8 cellular contexts compared by ENCODE assay signal in the genomic region with DNA sequence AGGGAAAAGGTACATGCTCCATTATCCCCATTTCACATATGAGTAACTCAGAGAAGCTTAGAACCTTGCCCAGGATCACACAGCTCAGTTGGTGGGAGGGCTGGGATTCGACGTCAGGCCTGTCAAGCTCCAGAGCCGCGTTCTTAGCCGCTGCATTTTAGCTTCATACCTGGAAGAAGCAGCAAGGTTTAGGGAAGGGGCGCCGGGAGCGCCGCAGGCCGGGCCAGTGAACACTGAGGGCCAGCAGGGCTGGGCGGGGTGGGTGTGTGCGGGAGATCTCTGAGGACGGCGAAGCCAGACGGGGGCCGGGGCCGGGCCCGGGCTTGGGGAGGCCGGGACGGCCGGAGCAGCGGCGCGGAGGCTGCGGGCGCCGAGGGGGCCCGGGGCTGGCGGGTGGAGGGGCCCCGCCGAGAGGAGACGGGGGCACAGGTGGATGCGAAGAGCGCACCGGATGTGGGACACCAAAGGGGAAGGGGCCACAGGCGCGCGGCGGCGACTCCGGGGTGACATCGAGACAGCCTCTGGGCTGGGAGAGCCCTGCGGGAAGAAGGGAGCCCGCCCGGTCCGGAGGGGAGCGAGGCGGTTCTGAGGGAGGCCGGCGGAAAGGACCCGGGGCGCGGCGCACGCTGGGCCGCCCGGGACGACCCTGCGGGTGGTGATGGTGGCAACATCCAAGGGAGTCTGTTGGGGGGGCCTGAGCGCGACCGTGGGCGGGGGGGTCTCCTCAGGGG. TPM values are rescaled to one million over a fixed set of nuclear protein-coding genes. Genes with fewer than 3 reads are reported as not detected.
DNase-seq lines count a peak whose midpoint lies in the region; ATAC-seq and TF ChIP-seq lines count a peak whose summit lies in the region.

No MANE protein-coding gene starts in this region.

- peak; percentile 11 for ATAC-seq in GM18873 (IDR thresholded peaks at IDR 0.05; ENCODE audit: low FRiP score, unreplicated experiment)
- ATAC-seq in HG03139 (IDR thresholded peaks at IDR 0.05; ENCODE audit: unreplicated experiment) = peak; percentile 23

- in situ Hi-C loops in T47D (cut with HindIII; ENCODE audit: low pct_unique_long_range_greater_than_20kb, low sequenced_read_pairs) = no loop called here

- no peak for TF ChIP-seq CTCF in 22Rv1 (IDR thresholded peaks at IDR 0.05)

- peak overlapping the region; percentile 61 for H3K27ac ChIP-seq in 22Rv1

- DNase-seq in T-helper 22 cell (ENCODE audit: low read depth) (peak; percentile 51), T47D (ENCODE audit: low read depth in 1 of 2, low spot score in 1 of 2) (peak; percentile 30 to 46), left kidney (ENCODE audit: low read depth, low spot score) (peak; percentile 44), ureter (ENCODE audit: low spot score) (no peak)
- peak; percentile 11 to 33 (median 27) for DNase-seq in stimulated activated CD4-positive, alpha-beta T cell treated with anti-CD3 and anti-CD28 coated beads, TNF-alpha, amount 100 ng/mL, for 48 hours (ENCODE audit: low read depth in 3 of 3)

RNA-seq across cellular contexts. Expression of a gene that starts 0.5 kb away (rescaled TPM):
- 37.5 TPM for total RNA-seq in ureter

RNA-seq across cellular contexts. Expression of a gene that starts 25.5 kb away (rescaled TPM):
- 129 TPM for total RNA-seq in ureter

RNA-seq across cellular contexts. Expression of a gene that starts 29.1 kb away (rescaled TPM):
- total RNA-seq in ureter = 14.9 TPM
